1 cellular context compared by ENCODE assay signal in the genomic region with DNA sequence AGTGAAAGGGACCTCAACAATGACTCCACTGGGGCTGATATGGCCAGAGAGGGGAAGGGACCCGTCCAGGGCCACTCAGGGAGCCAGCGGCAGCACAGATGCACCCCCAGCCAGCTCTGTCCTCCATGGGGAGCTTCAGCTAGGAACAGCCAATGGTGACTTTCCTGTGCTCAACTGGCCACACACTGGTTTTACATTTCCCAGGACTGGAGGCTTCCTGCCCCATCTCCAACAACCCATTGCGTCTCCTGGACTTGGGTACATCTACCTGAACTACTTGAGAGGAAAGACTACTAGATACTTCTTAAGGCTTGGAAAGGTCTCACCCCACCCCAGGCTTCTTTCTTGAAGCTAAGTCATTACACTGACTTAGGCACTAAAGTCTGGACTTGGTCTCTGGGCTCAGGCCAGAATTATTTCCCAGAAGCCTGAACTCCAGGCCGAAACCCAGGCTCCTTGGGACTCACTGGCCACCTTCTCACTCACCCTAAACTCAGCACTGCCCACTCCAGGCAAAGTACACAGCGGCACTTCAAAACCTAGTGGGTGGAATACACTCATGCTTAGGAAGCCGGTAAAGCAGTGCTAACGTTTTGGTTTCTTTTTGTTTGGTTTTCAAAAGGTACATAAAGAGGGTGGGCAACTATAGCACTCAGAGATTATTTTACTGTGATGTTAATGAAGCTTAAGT.
A peak's percentile ranks its signal among the peaks of the same experiment; 100 is the strongest.
TF ChIP-seq lines count a peak whose summit lies in the region.

No MANE protein-coding gene starts in this region.

TF ChIP-seq in HepG2, 621 proteins besides CTCF, POLR2A, EP300 and RAD21:
- TF ChIP-seq HCFC1 (IDR thresholded peaks at IDR 0.05; ENCODE audit: low read depth, low read length) (no peak), TCF7 (IDR thresholded peaks at IDR 0.05; ENCODE audit: low read depth) (peak; percentile 41; the same call in 1 of the 2 replicates)
